In genomic region chr2:229474125-229474524, GRCh38 we compare ENCODE assay signal across 33 cellular contexts.
"Had no signal": no experiment of that assay in that cellular context is flagged by ENCODE, and none has a peak within 500 bp of the region (broad histone marks: within the 10 kb centered on the region; RNA-seq: fewer than 3 reads in every experiment).

No MANE protein-coding gene starts in this region.

- H3K27me3 Mint-ChIP-seq: activated CD4-positive, alpha-beta memory T cell treated with anti-CD3 and anti-CD28 coated beads, Interleukin-2, amount 10 ng/mL, durations not matched to agents 7 days and 5 days; activated CD8-positive, alpha-beta memory T cell treated with anti-CD3 and anti-CD28 coated beads, Interleukin-2, amount 10 ng/mL, durations not matched to agents 7 days and 5 days; activated naive CD4-positive, alpha-beta T cell treated with anti-CD3 and anti-CD28 coated beads, Interleukin-2, amount 10 ng/mL, durations not matched to agents 7 days and 5 days; activated naive CD8-positive, alpha-beta T cell treated with anti-CD3 and anti-CD28 coated beads, Interleukin-2, amount 50 U/mL, for 24 hours; brain had no signal

- H3K9me3 Mint-ChIP-seq: activated CD4-positive, alpha-beta memory T cell treated with anti-CD3 and anti-CD28 coated beads, Interleukin-2, amount 10 ng/mL, durations not matched to agents 7 days and 5 days; activated naive CD4-positive, alpha-beta T cell treated with anti-CD3 and anti-CD28 coated beads, Interleukin-2, amount 10 ng/mL, durations not matched to agents 7 days and 5 days; brain; T-helper 1 cell treated with Interleukin-12 subunit alpha and Interleukin-12 subunit beta and Interleukin-4 antibody, amounts not matched to agents 30 μg/mL and 1 μg/mL, for 36 hours; T-helper 2 cell treated with Interferon-gamma antibody and Interleukin-4, amounts not matched to agents 5 μg/mL and 100 μg/mL, for 36 hours had no signal

- H3K9ac ChIP-seq: KMS-11, SK-N-SH had no signal

- H3K27ac Mint-ChIP-seq: activated CD4-positive, alpha-beta memory T cell treated with anti-CD3 and anti-CD28 coated beads, Interleukin-2, amount 10 ng/mL, durations not matched to agents 7 days and 5 days; activated CD4-positive, alpha-beta T cell treated with anti-CD3 and anti-CD28 coated beads for 36 hours; activated CD8-positive, alpha-beta memory T cell treated with anti-CD3 and anti-CD28 coated beads, Interleukin-2, amount 10 ng/mL, durations not matched to agents 7 days and 5 days; activated naive CD4-positive, alpha-beta T cell treated with anti-CD3 and anti-CD28 coated beads, Interleukin-2, amount 10 ng/mL, durations not matched to agents 7 days and 5 days; activated naive CD8-positive, alpha-beta T cell; activated naive CD8-positive, alpha-beta T cell treated with anti-CD3 and anti-CD28 coated beads, Interleukin-2, amount 50 U/mL, for 24 hours; T-helper 1 cell treated with Interleukin-12 subunit alpha and Interleukin-12 subunit beta and Interleukin-4 antibody, amounts not matched to agents 30 μg/mL and 1 μg/mL, for 36 hours; T-helper 2 cell treated with Interferon-gamma antibody and Interleukin-4, amounts not matched to agents 5 μg/mL and 100 μg/mL, for 36 hours had no signal

- H3K27ac ChIP-seq: KMS-11, Peyer's patch, SJSA1 had no signal

- H3K4me2 ChIP-seq: KMS-11, SK-N-SH had no signal

- H3K36me3 ChIP-seq: Peyer's patch, SJSA1 had no signal

- H3K4me1 Mint-ChIP-seq: activated CD4-positive, alpha-beta memory T cell treated with anti-CD3 and anti-CD28 coated beads, Interleukin-2, amount 10 ng/mL, durations not matched to agents 7 days and 5 days; activated CD4-positive, alpha-beta T cell treated with anti-CD3 and anti-CD28 coated beads for 36 hours; activated CD8-positive, alpha-beta memory T cell treated with anti-CD3 and anti-CD28 coated beads, Interleukin-2, amount 10 ng/mL, durations not matched to agents 7 days and 5 days; activated naive CD4-positive, alpha-beta T cell treated with anti-CD3 and anti-CD28 coated beads, Interleukin-2, amount 10 ng/mL, durations not matched to agents 7 days and 5 days; activated naive CD8-positive, alpha-beta T cell treated with anti-CD3 and anti-CD28 coated beads, Interleukin-2, amount 50 U/mL, for 24 hours had no signal

- H3K9me3 ChIP-seq: Peyer's patch, SJSA1, SK-N-SH had no signal

- DNase-seq: activated CD4-positive, alpha-beta memory T cell treated with anti-CD3 and anti-CD28 coated beads, Interleukin-2, amount 10 ng/mL, durations not matched to agents 7 days and 5 days; activated CD4-positive, alpha-beta T cell treated with anti-CD3 and anti-CD28 coated beads for 36 hours; activated CD4-positive, alpha-beta T cell treated with anti-CD3 and anti-CD28 coated beads, Interleukin-2, amount 50 U/mL, for 1 hour; activated CD8-positive, alpha-beta memory T cell treated with anti-CD3 and anti-CD28 coated beads for 24 hours; activated CD8-positive, alpha-beta memory T cell treated with anti-CD3 and anti-CD28 coated beads, Interleukin-2, amount 10 ng/mL, durations not matched to agents 7 days and 5 days; activated CD8-positive, alpha-beta memory T cell treated with anti-CD3 and anti-CD28 coated beads, Interleukin-2, amount 50 U/mL, for 48 hours; activated effector memory CD4-positive, alpha-beta T cell treated with Interleukin-2 at 50 U/mL for 16 hours; activated naive CD4-positive, alpha-beta T cell treated with anti-CD3 and anti-CD28 coated beads, Interleukin-2, amount 10 ng/mL, durations not matched to agents 7 days and 5 days; activated naive CD8-positive, alpha-beta T cell treated with anti-CD3 and anti-CD28 coated beads, Interleukin-2, amount 50 U/mL, for 24 hours; activated T-cell treated with anti-CD3 and anti-CD28 coated beads, Interleukin-2, amount 50 U/mL, for 48 hours; anterior cingulate cortex; caudate nucleus; NCI-H1105; NCI-H1417 treated with DMSO at 0.1 percent for 48 hours; NCI-H187 treated with DMSO at 0.1 percent for 48 hours; NCI-H2081; NCI-H2171 treated with DMSO at 0.1 percent for 48 hours; NCI-H2227 treated with DMSO at 0.1 percent for 48 hours; NCI-H510A; NCI-H526; NCI-H748 treated with DMSO at 0.1 percent for 48 hours; NK-92 treated with Interleukin-12 subunit alpha and Interleukin-12 subunit beta, amount 100 ng/mL, for 24 hours; PC-3; Peyer's patch; RPMI8226; SHP77 treated with DMSO at 0.1 percent for 48 hours; SK-N-SH had no signal

- H3K36me3 Mint-ChIP-seq: activated CD8-positive, alpha-beta memory T cell treated with anti-CD3 and anti-CD28 coated beads, Interleukin-2, amount 10 ng/mL, durations not matched to agents 7 days and 5 days; activated naive CD4-positive, alpha-beta T cell treated with anti-CD3 and anti-CD28 coated beads, Interleukin-2, amount 10 ng/mL, durations not matched to agents 7 days and 5 days; activated naive CD8-positive, alpha-beta T cell had no signal

- H3K4me1 ChIP-seq: Peyer's patch, SJSA1 had no signal

- H3K4me3 ChIP-seq: Peyer's patch, SJSA1 had no signal

- H3K4me3 Mint-ChIP-seq: activated CD4-positive, alpha-beta memory T cell treated with anti-CD3 and anti-CD28 coated beads, Interleukin-2, amount 10 ng/mL, durations not matched to agents 7 days and 5 days; activated CD4-positive, alpha-beta T cell treated with anti-CD3 and anti-CD28 coated beads for 36 hours; activated CD8-positive, alpha-beta memory T cell treated with anti-CD3 and anti-CD28 coated beads, Interleukin-2, amount 10 ng/mL, durations not matched to agents 7 days and 5 days; activated naive CD4-positive, alpha-beta T cell treated with anti-CD3 and anti-CD28 coated beads, Interleukin-2, amount 10 ng/mL, durations not matched to agents 7 days and 5 days; activated naive CD8-positive, alpha-beta T cell; activated naive CD8-positive, alpha-beta T cell treated with anti-CD3 and anti-CD28 coated beads, Interleukin-2, amount 50 U/mL, for 24 hours; brain; T-helper 1 cell treated with Interleukin-12 subunit alpha and Interleukin-12 subunit beta and Interleukin-4 antibody, amounts not matched to agents 30 μg/mL and 1 μg/mL, for 36 hours; T-helper 2 cell treated with Interferon-gamma antibody and Interleukin-4, amounts not matched to agents 5 μg/mL and 100 μg/mL, for 36 hours had no signal

- H3K27me3 ChIP-seq: Peyer's patch had no signal
